8 cellular contexts compared by ENCODE assay signal in genomic region chr7:26090927-26091519, GRCh38.
DNase-seq lines count a peak whose midpoint lies in the region; ATAC-seq and TF ChIP-seq lines count a peak whose summit lies in the region.

No MANE protein-coding gene starts in this region.

- no peaks in the 10 kb centered on the region for H3K4me1 ChIP-seq in HEK293 (ENCODE audit: control insufficient read depth, insufficient read depth, low read length)
- H3K4me1 ChIP-seq in adipocyte (ENCODE audit: control insufficient read depth, insufficient read depth, low read length) = peaks cover 9% of the 10 kb centered on the region
- peaks cover 0 to 5% of the 10 kb centered on the region in 2 donors for H3K4me1 ChIP-seq in right atrium auricular region
- H3K4me1 ChIP-seq in gastrocnemius medialis = no peaks in the 10 kb centered on the region

- peak; percentile 49 for TF ChIP-seq CTCF in HEK293 (tag by site-specific recombination; IDR thresholded peaks at IDR 0.05)
- peak; percentile 34 to 77 for TF ChIP-seq CTCF in right atrium auricular region (IDR thresholded peaks at IDR 0.05)
- TF ChIP-seq CTCF in gastrocnemius medialis (IDR thresholded peaks at IDR 0.05 in 4 of 5, conservative IDR thresholded peaks at IDR 0.05 in 1 of 5) = peak; percentile 33 to 58 (median 50)

- H3K36me3 ChIP-seq in HEK293 (ENCODE audit: control insufficient read depth in 2 of 2, insufficient read depth in 1 of 2, low read length in 2 of 2) = no peaks in the 10 kb centered on the region
- no peaks in the 10 kb centered on the region for H3K36me3 ChIP-seq in adipocyte (ENCODE audit: control insufficient read depth, insufficient read depth, low read length, severe bottlenecking)
- H3K36me3 ChIP-seq in right atrium auricular region = no peaks in the 10 kb centered on the region
- no peaks in the 10 kb centered on the region for H3K36me3 ChIP-seq in gastrocnemius medialis

- H3K9me3 ChIP-seq in HEK293 (ENCODE audit: control insufficient read depth, insufficient read depth, low read depth, low read length) (no peaks in the 10 kb centered on the region), adipocyte (ENCODE audit: control insufficient read depth, low read length) (no peaks in the 10 kb centered on the region), right atrium auricular region (no peaks in the 10 kb centered on the region), gastrocnemius medialis (no peaks in the 10 kb centered on the region)

- ATAC-seq in gastrocnemius medialis (no peak), GM21423 (IDR thresholded peaks at IDR 0.05; ENCODE audit: unreplicated experiment) (no peak)

- intact Hi-C loops in gastrocnemius medialis (cut with DNase I; ENCODE audit: low total_unique reads) = loop anchor here (1.0 to 10.0 kb wide), 3 partner anchors 104 to 574 kb away; no protein-coding TSS in a partner anchor

- CTCF ChIA-PET in HEK293 (lab: Yijun Ruan, JAX) = interaction anchor here (0.6 to 5.7 kb wide), 48 partner anchors 8 to 1834 kb away, joined by 3 to 68 read pairs (median 4); partner anchors contain the start of genes NFE2L3 and SNX10

- H3K27ac ChIP-seq in HEK293 (ENCODE audit: extremely low read depth, low read depth, low read length) = no peak overlapping the region; the same call in 1 of the 2 replicates
- H3K27ac ChIP-seq in right atrium auricular region = no peak overlapping the region
- H3K27ac ChIP-seq in gastrocnemius medialis = no peak overlapping the region

- in situ Hi-C loops in gastrocnemius medialis (cut with MboI; ENCODE audit: low sequenced_read_pairs in 4 of 4) = loop anchor here (5.0 to 25.0 kb wide), 4 partner anchors 104 to 571 kb away; no protein-coding TSS in a partner anchor

- POLR2A ChIA-PET in HEK293 (lab: Yijun Ruan, JAX) = interaction anchor here (0.7 to 1.7 kb wide), 6 partner anchors 70 to 111 kb away, joined by 3 to 9 read pairs (median 4); partner anchors contain the start of genes CBX3 and HNRNPA2B1

- no peak for TF ChIP-seq POLR2A in gastrocnemius medialis (IDR thresholded peaks at IDR 0.05)

- H3K4me3 ChIP-seq in HEK293 (ENCODE audit: low read depth, low read length) (no peak overlapping the region), adipocyte (ENCODE audit: low read length) (peak overlapping the region; percentile 61), right atrium auricular region (no peak overlapping the region), gastrocnemius medialis (no peak overlapping the region)

- peak overlapping the region; percentile 22 for H3K9ac ChIP-seq in adipocyte (ENCODE audit: low read length)

- DNase-seq in DMS 273 (lab: John Stamatoyannopoulos, UW; ENCODE audit: unreplicated experiment) = peak; percentile 84
- peak; percentile 62 for DNase-seq in NCI-H345 treated with DMSO at 0.1 percent for 48 hours (lab: John Stamatoyannopoulos, UW; ENCODE audit: unreplicated experiment)
- peak; percentile 83 for DNase-seq in adipocyte (ENCODE audit: low read depth)
- DNase-seq in right atrium auricular region (ENCODE audit: low spot score) = no peak
- no peak for DNase-seq in gastrocnemius medialis
- DNase-seq in mesenteric fat pad (ENCODE audit: low spot score) = no peak

- H3K27me3 ChIP-seq in adipocyte (replicated peaks; ENCODE audit: control insufficient read depth, insufficient read depth, low read length) (peaks cover 3% of the 10 kb centered on the region), right atrium auricular region (no peaks in the 10 kb centered on the region), gastrocnemius medialis (no peaks in the 10 kb centered on the region)

TF ChIP-seq in HEK293, 187 proteins besides CTCF, POLR2A, EP300 and RAD21:
- TF ChIP-seq ZNF335 (tag by site-specific recombination; conservative IDR thresholded peaks at IDR 0.05) (peak; percentile 53), PRDM1 (tag by site-specific recombination; IDR thresholded peaks at IDR 0.05) (peak; percentile 54), ZNF16 (tag by site-specific recombination; IDR thresholded peaks at IDR 0.05; ENCODE audit: low read depth) (no peak), ZNF416 (tag by site-specific recombination; IDR thresholded peaks at IDR 0.05) (no peak), ZNF366 (tag by site-specific recombination; conservative IDR thresholded peaks at IDR 0.05) (peak; percentile 40; the same call in 1 of the 2 replicates), ZNF266 (tag by site-specific recombination; IDR thresholded peaks at IDR 0.05; ENCODE audit: low read depth) (no peak), ZBTB48 (tag by site-specific recombination; IDR thresholded peaks at IDR 0.05) (peak; percentile 26; the same call in 1 of the 2 replicates), ZBTB17 (tag by site-specific recombination; IDR thresholded peaks at IDR 0.05) (peak; percentile 19; the same call in 1 of the 2 replicates), ZNF121 (tag by site-specific recombination; IDR thresholded peaks at IDR 0.05) (no peak), ZNF2 (tag by site-specific recombination; IDR thresholded peaks at IDR 0.05) (0 out of 2 replicates have a peak, but pooled peaks have one; percentile 19), ZNF660 (tag by site-specific recombination; IDR thresholded peaks at IDR 0.05) (0 out of 2 replicates have a peak, but pooled peaks have one; percentile 16), ZNF510 (tag by site-specific recombination; IDR thresholded peaks at IDR 0.05; ENCODE audit: insufficient replicate concordance) (no peak), ZNF654 (tag by site-specific recombination; IDR thresholded peaks at IDR 0.05; ENCODE audit: low read depth) (peak; percentile 90)

Comparison
In these comparisons a context has a peak if more than half of its experiments do, and no peak if none do; other contexts are left out.
1. DNase-seq: peak in DMS 273 (single experiment), NCI-H345 treated with DMSO at 0.1 percent for 48 hours (single experiment) and adipocyte (single experiment); none in right atrium auricular region (single experiment), gastrocnemius medialis (0 of 2) and mesenteric fat pad (single experiment).
2. Peak in every context shown above with its lines, with median percentiles within 50 percentile points of each other: CTCF ChIP-seq.